ENCODE assay signal across 8 cellular contexts in the genomic region with DNA sequence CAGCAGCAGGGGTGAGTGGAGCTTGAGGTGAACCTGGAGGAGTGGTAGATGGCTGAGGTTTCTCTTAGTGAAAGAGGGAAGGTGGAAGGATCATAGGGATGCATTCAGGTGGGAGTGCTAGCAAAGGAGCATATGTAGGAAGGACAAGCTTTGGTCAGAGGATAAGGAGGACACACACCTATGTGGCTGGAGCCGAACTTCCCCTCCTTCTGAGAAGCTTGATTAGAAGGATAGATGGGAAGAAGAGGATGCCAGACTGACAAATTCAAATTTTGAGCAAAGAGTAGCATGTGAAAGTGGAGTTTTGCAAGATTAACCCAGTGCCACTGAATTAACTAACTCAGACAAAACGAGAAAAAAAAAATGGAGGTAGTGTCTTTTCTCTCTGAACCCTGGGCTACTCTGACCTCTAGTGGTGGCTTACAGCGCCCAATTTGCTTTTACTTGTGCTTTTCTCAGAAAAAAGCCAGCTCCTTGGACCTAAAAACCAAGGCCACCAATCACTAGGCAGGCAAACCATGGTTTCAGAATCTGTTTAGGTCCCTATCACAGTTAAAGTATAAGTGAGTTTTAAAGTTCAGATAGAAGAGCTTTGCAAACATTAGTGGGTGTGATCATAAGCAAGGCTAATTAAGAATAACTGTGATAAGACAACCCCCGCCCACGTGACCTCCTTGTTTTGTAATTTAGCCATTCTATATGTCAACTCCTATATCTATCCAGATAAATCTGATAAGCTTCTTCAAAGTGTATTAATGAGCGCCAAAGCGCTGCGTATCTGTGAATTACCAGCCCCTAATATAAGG. TPM values are rescaled to one million over a fixed set of nuclear protein-coding genes. Genes with fewer than 3 reads are reported as not detected.
DNase-seq lines count a peak whose midpoint lies in the region; ATAC-seq and TF ChIP-seq lines count a peak whose summit lies in the region.

No MANE protein-coding gene starts in this region.

- H3K27me3 ChIP-seq in BE2C, result peaks cover under 1% of the 10 kb centered on the region; the same call in 1 of the 2 replicates
- no peaks in the 10 kb centered on the region for H3K27me3 ChIP-seq in HAP-1 (ENCODE audit: low read depth)
- H3K27me3 ChIP-seq in dorsolateral prefrontal cortex, result no peaks in the 10 kb centered on the region

- peaks cover 9% of the 10 kb centered on the region for H3K9me3 Mint-ChIP-seq in mesothelial cell of epicardium

- H3K4me3 Mint-ChIP-seq in mesothelial cell of epicardium, result no peak overlapping the region

- ATAC-seq in GM21367 (IDR thresholded peaks at IDR 0.05; ENCODE audit: unreplicated experiment), result no peak

- H3K27me3 Mint-ChIP-seq in mesothelial cell of epicardium (ENCODE audit: low read depth), result no peaks in the 10 kb centered on the region

- DNase-seq in BE2C (peak; percentile 66), HAP-1 (ENCODE audit: low spot score in 2 of 2) (peak; percentile 75 to 82), NCI-H526 (lab: John Stamatoyannopoulos, UW) (peak; percentile 26 to 80), dorsolateral prefrontal cortex (peak in 6 of 10 donors; percentile 44 to 78 (median 56)), mesothelial cell of epicardium (ENCODE audit: low spot score in 2 of 2, unreplicated experiment in 2 of 2) (peak in 1 of 2 experiments; percentile 71)
- peak; percentile 65 for DNase-seq in activated CD4-positive, alpha-beta T cell treated with anti-CD3 and anti-CD28 coated beads, Interleukin-2, amount 50 U/mL, for 1 hour
- DNase-seq in stimulated activated CD8-positive, alpha-beta memory T cell treated with anti-CD3 and anti-CD28 coated beads, Interleukin-4, amount 100 ng/mL, for 4 hours (ENCODE audit: low read depth in 2 of 2, low spot score in 1 of 2), result peak; percentile 42 to 45

- TF ChIP-seq CTCF in BE2C (IDR thresholded peaks at IDR 0.05; ENCODE audit: low read depth, low read length) (peak; percentile 89), dorsolateral prefrontal cortex (IDR thresholded peaks at IDR 0.05 in 54 of 56, conservative IDR thresholded peaks at IDR 0.05 in 2 of 56; ENCODE audit: low read depth in 1 of 56, partially characterized antibody in 56 of 56) (peak; percentile 72 to 96 (median 90)), mesothelial cell of epicardium (IDR thresholded peaks at IDR 0.05; ENCODE audit: unreplicated experiment) (peak; percentile 85)

- H3K36me3 Mint-ChIP-seq in mesothelial cell of epicardium, result peaks cover 10% of the 10 kb centered on the region

- H3K36me3 ChIP-seq in BE2C (no peaks in the 10 kb centered on the region), HAP-1 (replicated peaks) (no peaks in the 10 kb centered on the region)

- intact Hi-C loops in dorsolateral prefrontal cortex (cut with DNase I), result loop anchor here (1.0 to 10.0 kb wide), 5 partner anchors 113 to 377 kb away; no protein-coding TSS in a partner anchor

- H3K4me1 ChIP-seq in BE2C, result no peaks in the 10 kb centered on the region
- peaks cover 23% of the 10 kb centered on the region for H3K4me1 ChIP-seq in HAP-1

- H3K4me3 ChIP-seq in BE2C (ENCODE audit: low read depth, low read length) (no peak overlapping the region), HAP-1 (no peak overlapping the region), dorsolateral prefrontal cortex (peak overlapping the region in 15 of 59 donors; percentile 1 to 44 (median 19))

- peaks cover 37% of the 10 kb centered on the region for H3K4me1 Mint-ChIP-seq in mesothelial cell of epicardium

- no peak overlapping the region for H3K27ac Mint-ChIP-seq in mesothelial cell of epicardium

- in situ Hi-C loops in HAP-1 (cut with MboI; ENCODE audit: low sequenced_read_pairs), result loop anchor here (5.0 kb wide), 2 partner anchors 110 to 295 kb away; a partner anchor contains a TSS

- peak overlapping the region in 8 of 59 donors; percentile 7 to 57 (median 40) for H3K27ac ChIP-seq in dorsolateral prefrontal cortex

- H3K9me3 ChIP-seq in BE2C (no peaks in the 10 kb centered on the region), HAP-1 (no peaks in the 10 kb centered on the region)

RNA-seq across cellular contexts. Expression of a gene that starts 15.5 kb away (rescaled TPM):
- polyA plus RNA-seq in BE2C (2012; ENCODE audit: insufficient read depth, insufficient read length, low read depth), result 0.52 TPM
- total RNA-seq in dorsolateral prefrontal cortex (100 to 1,000 TPM in 8 of 120 experiments, 10 to 100 TPM in 109, 1 to 10 TPM in 3; 6.7 to 201 (median 32.3) TPM), mesothelial cell of epicardium (16.3 to 19.0 TPM (median 16.5 TPM) in 3 replicates)
